ENCODE assay signal across 18 cellular contexts in genomic region chr16:64969221-64969620, GRCh38.
DNase-seq lines count a peak whose midpoint lies in the region; ATAC-seq and TF ChIP-seq lines count a peak whose summit lies in the region.
"Had no signal": no experiment of that assay in that cellular context is flagged by ENCODE, and none has a peak within 500 bp of the region (broad histone marks: within the 10 kb centered on the region; RNA-seq: fewer than 3 reads in every experiment).

No MANE protein-coding gene starts in this region.

- ATAC-seq in HG03378 (IDR thresholded peaks at IDR 0.05; ENCODE audit: unreplicated experiment), result no peak
- ATAC-seq: HCT116, K562 had no signal

- H3K27ac Mint-ChIP-seq in nephron (peak overlapping the region in 2 of 3 experiments; percentile 29 to 47), Caco-2 (ENCODE audit: unreplicated experiment) (no peak overlapping the region)

- H3K4me1 ChIP-seq in Caco-2, result no peaks in the 10 kb centered on the region

- no peak overlapping the region for H3K4me3 ChIP-seq in fibroblast of mammary gland (ENCODE audit: control insufficient read depth, low read depth, low read length)
- no peak overlapping the region for H3K4me3 ChIP-seq in Caco-2 (ENCODE audit: low read depth, low read length)
- H3K4me3 ChIP-seq: K562, SJCRH30 had no signal

- CTCF ChIA-PET in Caco-2 (lab: Charles Lee), result interaction anchor here (0.6 kb wide), 1 partner anchor 208 kb away, joined by 3 read pairs; no protein-coding TSS in a partner anchor

- H3K36me3 Mint-ChIP-seq in nephron (ENCODE audit: low read depth) (peaks cover 82% of the 10 kb centered on the region), Caco-2 (ENCODE audit: insufficient read depth, unreplicated experiment) (no peaks in the 10 kb centered on the region)

- H3K9me3 Mint-ChIP-seq in nephron (no peaks in the 10 kb centered on the region), Caco-2 (ENCODE audit: unreplicated experiment) (no peaks in the 10 kb centered on the region)

- no peaks in the 10 kb centered on the region for H3K9me3 ChIP-seq in Caco-2
- H3K9me3 ChIP-seq: SJCRH30 had no signal

- no peaks in the 10 kb centered on the region for H3K36me3 ChIP-seq in Caco-2 (ENCODE audit: control insufficient read depth, insufficient read depth, low read length)

- H3K4me1 Mint-ChIP-seq in nephron, result peaks cover 26% of the 10 kb centered on the region
- no peaks in the 10 kb centered on the region for H3K4me1 Mint-ChIP-seq in Caco-2 (ENCODE audit: low read depth, unreplicated experiment)

- H3K27me3 Mint-ChIP-seq in nephron (ENCODE audit: low read depth) (no peaks in the 10 kb centered on the region), Caco-2 (ENCODE audit: insufficient read depth, unreplicated experiment) (peaks cover 7% of the 10 kb centered on the region)

- intact Hi-C loops in Caco-2 (cut with micrococcal nuclease; ENCODE audit: unreplicated experiment), result no loop called here

- TF ChIP-seq CTCF in fibroblast of mammary gland (conservative IDR thresholded peaks at IDR 0.05; ENCODE audit: control insufficient read depth, insufficient read depth, low read depth, low read length) (no peak), nephron (IDR thresholded peaks at IDR 0.05; ENCODE audit: unreplicated experiment in 3 of 3) (no peak), Caco-2 (IDR thresholded peaks at IDR 0.05; ENCODE audit: insufficient read depth in 1 of 2, low read depth in 1 of 2, low read length in 1 of 2, severe bottlenecking in 1 of 2, unreplicated experiment in 1 of 2) (no peak)

- no TSS peak for BruUV-seq in Caco-2 (replicated peaks; lab: Mats Ljungman, UMichigan)

- peak; percentile 53 for DNase-seq in SK-MEL-5 (ENCODE audit: low read depth, low spot score)
- DNase-seq in fibroblast of mammary gland (ENCODE audit: low read depth), result peak; percentile 26
- no peak for DNase-seq in Caco-2
- no peak for DNase-seq in KG1 (lab: John Stamatoyannopoulos, UW)
- DNase-seq in NCI-H446 (lab: John Stamatoyannopoulos, UW), result no peak
- DNase-seq: ACHN, COR-L47, DMS53, MV-4-11, NCI-H1417, NCI-H2171, NCI-H774, RPMI8226, SJCRH30 had no signal

- H3K27me3 ChIP-seq in Caco-2 (replicated peaks; ENCODE audit: control insufficient read depth, insufficient read depth, low read length), result no peaks in the 10 kb centered on the region
- H3K27me3 ChIP-seq: SJCRH30 had no signal

- H3K4me3 Mint-ChIP-seq in nephron (no peak overlapping the region), Caco-2 (ENCODE audit: unreplicated experiment) (no peak overlapping the region)

- POLR2A ChIA-PET in Caco-2 (lab: Charles Lee), result no interaction called here

- in situ Hi-C loops in SK-MEL-5 (cut with HindIII; ENCODE audit: low pct_unique_long_range_greater_than_20kb, low sequenced_read_pairs), result no loop called here

Comparison
In these comparisons a context has a peak if more than half of its experiments do, and no peak if none do; other contexts are left out.
1. DNase-seq: peak in SK-MEL-5 (single experiment) and fibroblast of mammary gland (single experiment); none in Caco-2 (0 of 2), KG1 (single experiment) and NCI-H446 (0 of 2).